In the genomic region with DNA sequence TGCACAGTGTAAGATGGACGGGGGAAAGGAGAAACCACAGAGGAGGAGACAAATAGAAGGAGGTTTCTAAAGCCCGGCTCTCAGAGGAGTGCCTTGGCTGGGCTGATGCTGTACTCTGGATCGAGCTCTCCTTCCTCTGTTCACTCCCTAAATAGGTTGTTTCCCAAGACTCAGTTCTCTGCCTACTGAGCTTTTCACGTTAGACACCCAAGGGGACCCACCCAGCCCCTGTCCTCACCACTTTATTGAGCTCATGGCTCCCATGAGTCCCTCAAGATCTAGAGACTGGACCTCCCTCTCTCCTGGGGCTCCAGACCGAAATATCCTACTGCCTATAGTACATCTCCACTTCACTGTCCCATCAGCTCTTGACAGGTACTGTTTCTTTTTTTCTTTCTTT, we compare ENCODE assay signal across 20 cellular contexts. TPM values are rescaled to one million over a fixed set of nuclear protein-coding genes. Genes with fewer than 3 reads are reported as not detected.
DNase-seq lines count a peak whose midpoint lies in the region; ATAC-seq and TF ChIP-seq lines count a peak whose summit lies in the region.
"Had no signal": no experiment of that assay in that cellular context is flagged by ENCODE, and none has a peak within 500 bp of the region (broad histone marks: within the 10 kb centered on the region; RNA-seq: fewer than 3 reads in every experiment).

No MANE protein-coding gene starts in this region.

- no peaks in the 10 kb centered on the region for H3K27me3 ChIP-seq in left lung
- H3K27me3 ChIP-seq: SJCRH30 had no signal

- H3K27ac ChIP-seq in left lung, result no peak overlapping the region
- H3K27ac ChIP-seq: 22Rv1, C4-2B, GM23248, SJCRH30 had no signal

- no peak for ATAC-seq in activated T-helper 17 cell treated with anti-CD3 and anti-CD28 coated beads, Interleukin-2, amount 50 U/mL, for 72 hours (replicated peaks)
- ATAC-seq in naive B cell (ENCODE audit: low read depth in 2 of 2) (no peak), left lung (no peak)

- intact Hi-C loops in activated CD4-positive, alpha-beta T cell treated with anti-CD3 and anti-CD28 coated beads, Interleukin-2, amount 10 ng/mL, durations not matched to agents 24 days and 14 days (cut with micrococcal nuclease), result no loop called here
- intact Hi-C loops in left lung (cut with DNase I), result no loop called here

- peaks cover 0 to 90% of the 10 kb centered on the region in 2 donors for H3K36me3 ChIP-seq in left lung

- H3K27ac Mint-ChIP-seq in activated CD4-positive, alpha-beta T cell treated with anti-CD3 and anti-CD28 coated beads, Interleukin-2, amount 10 ng/mL, durations not matched to agents 24 days and 14 days, result no peak overlapping the region
- H3K27ac Mint-ChIP-seq in IgD-negative memory B cell, result peak overlapping the region in 2 of 3 donors; percentile 13
- peak overlapping the region; percentile 85 for H3K27ac Mint-ChIP-seq in activated T-helper 17 cell treated with anti-CD3 and anti-CD28 coated beads, Interleukin-2, amount 50 U/mL, for 72 hours
- peak overlapping the region; percentile 7 to 94 (median 80) for H3K27ac Mint-ChIP-seq in naive B cell

- H3K9me3 Mint-ChIP-seq in activated CD4-positive, alpha-beta T cell treated with anti-CD3 and anti-CD28 coated beads, Interleukin-2, amount 10 ng/mL, durations not matched to agents 24 days and 14 days, result no peaks in the 10 kb centered on the region
- H3K9me3 Mint-ChIP-seq in IgD-negative memory B cell, result no peaks in the 10 kb centered on the region
- H3K9me3 Mint-ChIP-seq in activated T-helper 17 cell treated with anti-CD3 and anti-CD28 coated beads, Interleukin-2, amount 50 U/mL, for 72 hours, result no peaks in the 10 kb centered on the region
- H3K9me3 Mint-ChIP-seq in naive B cell, result no peaks in the 10 kb centered on the region

- in situ Hi-C loops in KBM-7 (cut with MboI; ENCODE audit: low pct_unique_long_range_greater_than_20kb, low sequenced_read_pairs), result no loop called here

- no peaks in the 10 kb centered on the region for H3K9me3 ChIP-seq in left lung
- H3K9me3 ChIP-seq: HAP-1, SJCRH30 had no signal

- H3K27me3 Mint-ChIP-seq in activated CD4-positive, alpha-beta T cell treated with anti-CD3 and anti-CD28 coated beads, Interleukin-2, amount 10 ng/mL, durations not matched to agents 24 days and 14 days, result no peaks in the 10 kb centered on the region
- H3K27me3 Mint-ChIP-seq in IgD-negative memory B cell (no peaks in the 10 kb centered on the region), naive B cell (no peaks in the 10 kb centered on the region)
- no peaks in the 10 kb centered on the region for H3K27me3 Mint-ChIP-seq in activated T-helper 17 cell treated with anti-CD3 and anti-CD28 coated beads, Interleukin-2, amount 50 U/mL, for 72 hours

- peaks cover 72% of the 10 kb centered on the region for H3K36me3 Mint-ChIP-seq in activated CD4-positive, alpha-beta T cell treated with anti-CD3 and anti-CD28 coated beads, Interleukin-2, amount 10 ng/mL, durations not matched to agents 24 days and 14 days (ENCODE audit: low read depth)
- H3K36me3 Mint-ChIP-seq in IgD-negative memory B cell (peaks cover 30% of the 10 kb centered on the region), naive B cell (peaks cover 55 to 73% of the 10 kb centered on the region in 2 donors)
- peaks cover 95% of the 10 kb centered on the region for H3K36me3 Mint-ChIP-seq in activated T-helper 17 cell treated with anti-CD3 and anti-CD28 coated beads, Interleukin-2, amount 50 U/mL, for 72 hours (ENCODE audit: low read depth)

- H3K4me3 Mint-ChIP-seq in activated CD4-positive, alpha-beta T cell treated with anti-CD3 and anti-CD28 coated beads, Interleukin-2, amount 10 ng/mL, durations not matched to agents 24 days and 14 days, result no peak overlapping the region
- H3K4me3 Mint-ChIP-seq in IgD-negative memory B cell (no peak overlapping the region), naive B cell (no peak overlapping the region)
- H3K4me3 Mint-ChIP-seq in activated T-helper 17 cell treated with anti-CD3 and anti-CD28 coated beads, Interleukin-2, amount 50 U/mL, for 72 hours, result no peak overlapping the region

- peaks cover 0 to 2% of the 10 kb centered on the region in 2 donors for H3K4me1 ChIP-seq in left lung
- H3K4me1 ChIP-seq: HAP-1 had no signal

- peaks cover 19% of the 10 kb centered on the region for H3K4me1 Mint-ChIP-seq in activated CD4-positive, alpha-beta T cell treated with anti-CD3 and anti-CD28 coated beads, Interleukin-2, amount 10 ng/mL, durations not matched to agents 24 days and 14 days
- H3K4me1 Mint-ChIP-seq in IgD-negative memory B cell (peaks cover 31 to 38% (median 36%) of the 10 kb centered on the region in 3 donors), naive B cell (peaks cover 54 to 57% (median 55%) of the 10 kb centered on the region in 3 donors)
- H3K4me1 Mint-ChIP-seq in activated T-helper 17 cell treated with anti-CD3 and anti-CD28 coated beads, Interleukin-2, amount 50 U/mL, for 72 hours, result peaks cover 61% of the 10 kb centered on the region

- no peak overlapping the region for H3K4me3 ChIP-seq in left lung
- H3K4me3 ChIP-seq: GM23248, HAP-1, SJCRH30 had no signal

- DNase-seq in activated CD4-positive, alpha-beta T cell treated with anti-CD3 and anti-CD28 coated beads, Interleukin-2, amount 10 ng/mL, durations not matched to agents 24 days and 14 days, result peak; percentile 49
- DNase-seq in activated CD4-positive, alpha-beta T cell treated with anti-CD3 and anti-CD28 coated beads, Interleukin-2, amount 50 U/mL, for 48 hours, result no peak
- DNase-seq in naive B cell, result no peak
- no peak for DNase-seq in retina
- no peak for DNase-seq in left lung
- no peak for DNase-seq in KBM-7
- DNase-seq: AML-193, Calu3, GF-D8, GM23248, NCI-H1417 treated with DMSO at 0.1 percent for 48 hours, NCI-H187 treated with DMSO at 0.1 percent for 48 hours, NCI-H2227 treated with DMSO at 0.1 percent for 48 hours, NCI-H524 treated with DMSO at 0.1 percent for 48 hours, SJCRH30 had no signal

- TF ChIP-seq CTCF in left lung (IDR thresholded peaks at IDR 0.05), result no peak

RNA-seq across cellular contexts. Expression of a gene that starts 38.1 kb away (rescaled TPM):
- 36.8 and 37.1 TPM in 2 replicates for total RNA-seq in activated CD4-positive, alpha-beta T cell treated with anti-CD3 and anti-CD28 coated beads, Interleukin-2, amount 10 ng/mL, durations not matched to agents 24 days and 14 days
- 494 TPM for polyA plus RNA-seq in IgD-negative memory B cell
- total RNA-seq in activated T-helper 17 cell treated with anti-CD3 and anti-CD28 coated beads, Interleukin-2, amount 50 U/mL, for 72 hours, result 10 to 100 TPM; 92.4 to 95.1 TPM
- 100 to 1,000 TPM in 5 of 6 donors, 10 to 100 TPM in 1; 98.3 to 487 (median 158) TPM for polyA plus RNA-seq in naive B cell (ENCODE audit: low read depth in 6 of 6)
- total RNA-seq in left lung, result 10 to 100 TPM in 1 of 2 donors, 1 to 10 TPM in 1; 7.4 to 10.9 TPM
- total RNA-seq: Calu3, GM23248, SJCRH30 had no signal
